ENCODE assay signal across 8 cellular contexts in genomic region chr2:171999604-172000469, GRCh38. TPM values are rescaled to one million over a fixed set of nuclear protein-coding genes. Genes with fewer than 3 reads are reported as not detected.
A peak's percentile ranks its signal among the peaks of the same experiment; 100 is the strongest.
DNase-seq lines count a peak whose midpoint lies in the region; ATAC-seq lines count a peak whose summit lies in the region.

TSS of gene METAP1D (plus strand) at chr2:171999953. CDS start at chr2:171999970, 17 bp downstream.

- DNase-seq in DMS53 (lab: John Stamatoyannopoulos, UW) (peak; percentile 99), OCI-M2 (lab: John Stamatoyannopoulos, UW; ENCODE audit: unreplicated experiment) (peak; percentile 59)
- DNase-seq in activated T-cell treated with anti-CD3 and anti-CD28 coated beads, Interleukin-2, amount 50 U/mL, for 1 hour, result peak; percentile 84
- DNase-seq in stimulated activated CD8-positive, alpha-beta memory T cell treated with anti-CD3 and anti-CD28 coated beads, Interleukin-4, amount 100 ng/mL, for 4 hours (ENCODE audit: low read depth in 2 of 2, low spot score in 1 of 2), result peak; percentile 61 to 76

- H3K27me3 Mint-ChIP-seq in IgD-negative memory B cell, result peaks cover 7% of the 10 kb centered on the region

- H3K27ac Mint-ChIP-seq in IgD-negative memory B cell, result peak within 1 kb of the TSS; percentile 33 to 89 (median 68)

- H3K9me3 ChIP-seq in esophagus (ENCODE audit: control insufficient read depth in 2 of 2, insufficient read depth in 1 of 2, low read depth in 1 of 2, low read length in 1 of 2), result no peaks in the 10 kb centered on the region
- H3K9me3 ChIP-seq in mucosa of stomach (ENCODE audit: control insufficient read depth, low read length), result no peaks in the 10 kb centered on the region

- WGBS in esophagus, 2 donors, result 0 to 1% methylated on average over 71 to 73 of the region's 73 CpGs

- H3K36me3 ChIP-seq in esophagus (ENCODE audit: control insufficient read depth in 2 of 2, insufficient read depth in 2 of 2, low read length in 1 of 2) (no peaks in the 10 kb centered on the region), mucosa of stomach (ENCODE audit: control insufficient read depth, insufficient read depth, low read length) (no peaks in the 10 kb centered on the region)

- H3K4me3 ChIP-seq in esophagus (ENCODE audit: low read depth in 1 of 2, low read length in 2 of 2) (peak within 1 kb of the TSS; percentile 68), mucosa of stomach (ENCODE audit: low read length) (peak within 1 kb of the TSS; percentile 83)

- no peaks in the 10 kb centered on the region for H3K9me3 Mint-ChIP-seq in IgD-negative memory B cell

- peak; percentile 93 for ATAC-seq in GM21619 (IDR thresholded peaks at IDR 0.05; ENCODE audit: unreplicated experiment)

- H3K9ac ChIP-seq in mucosa of stomach (ENCODE audit: low read length), result peak within 1 kb of the TSS; percentile 42

- H3K36me3 Mint-ChIP-seq in IgD-negative memory B cell, result no peaks in the 10 kb centered on the region

- H3K27me3 ChIP-seq in esophagus (ENCODE audit: control insufficient read depth in 1 of 2, insufficient read depth in 2 of 2, low read length in 2 of 2), result no peaks in the 10 kb centered on the region
- H3K27me3 ChIP-seq in mucosa of stomach (ENCODE audit: control insufficient read depth, insufficient read depth, low read length), result peaks cover 5% of the 10 kb centered on the region

- H3K4me1 ChIP-seq in esophagus (ENCODE audit: control insufficient read depth in 2 of 2, insufficient read depth in 2 of 2, low read length in 1 of 2), result no peaks in the 10 kb centered on the region
- no peaks in the 10 kb centered on the region for H3K4me1 ChIP-seq in mucosa of stomach (ENCODE audit: control insufficient read depth, insufficient read depth, low read length)

- H3K4me3 Mint-ChIP-seq in IgD-negative memory B cell, result peak within 1 kb of the TSS; percentile 87 to 96 (median 93)

- H3K27ac ChIP-seq in esophagus (ENCODE audit: low read depth in 2 of 2, low read length in 1 of 2), result peak within 1 kb of the TSS in 1 of 2 donors; percentile 2

- H3K4me1 Mint-ChIP-seq in IgD-negative memory B cell, result peaks cover 2 to 23% (median 13%) of the 10 kb centered on the region in 3 donors

RNA-seq across cellular contexts. Expression of gene METAP1D, which starts in this region (rescaled TPM):
- 3.6 TPM for polyA plus RNA-seq in IgD-negative memory B cell
- 1 to 10 TPM; 2.8 to 5.0 TPM for polyA plus RNA-seq in esophagus
